In genomic region chr22:26330971-26331625, GRCh38 we compare ENCODE assay signal across 8 cellular contexts.
DNase-seq lines count a peak whose midpoint lies in the region; ATAC-seq and TF ChIP-seq lines count a peak whose summit lies in the region.

No MANE protein-coding gene starts in this region.

- TF ChIP-seq CTCF in HFF-Myc (IDR thresholded peaks at IDR 0.05; ENCODE audit: low read depth, low read length, missing control alignments): peak; percentile 94
- peak; percentile 95 for TF ChIP-seq CTCF in activated CD8-positive, alpha-beta T cell treated with anti-CD3 and anti-CD28 coated beads for 36 hours (IDR thresholded peaks at IDR 0.05)
- TF ChIP-seq CTCF in endodermal cell (conservative IDR thresholded peaks at IDR 0.05): peak; percentile 96

- H4K5ac ChIP-seq in mesendoderm (ENCODE audit: low read length): no peak overlapping the region

- no peaks in the 10 kb centered on the region for H3K36me3 Mint-ChIP-seq in activated CD8-positive, alpha-beta T cell treated with anti-CD3 and anti-CD28 coated beads for 36 hours (ENCODE audit: low read depth)
- H3K36me3 Mint-ChIP-seq in endodermal cell (ENCODE audit: low read depth): peaks cover 2% of the 10 kb centered on the region

- H3K4me3 Mint-ChIP-seq in activated CD8-positive, alpha-beta T cell treated with anti-CD3 and anti-CD28 coated beads for 36 hours: no peak overlapping the region
- H3K4me3 Mint-ChIP-seq in endodermal cell: no peak overlapping the region

- H3K4me2 ChIP-seq in mesendoderm (ENCODE audit: low read length): no peak overlapping the region

- no peak overlapping the region for H3K4ac ChIP-seq in mesendoderm (ENCODE audit: low read depth, low read length)

- H3K4me1 ChIP-seq in endodermal cell (ENCODE audit: control insufficient read depth, insufficient read depth, low read length) (no peaks in the 10 kb centered on the region), mesendoderm (ENCODE audit: control insufficient read depth, low read depth, low read length) (no peaks in the 10 kb centered on the region)

- H3K27ac Mint-ChIP-seq in activated CD8-positive, alpha-beta T cell treated with anti-CD3 and anti-CD28 coated beads for 36 hours: no peak overlapping the region
- no peak overlapping the region for H3K27ac Mint-ChIP-seq in endodermal cell

- H3K9me3 Mint-ChIP-seq in activated CD8-positive, alpha-beta T cell treated with anti-CD3 and anti-CD28 coated beads for 36 hours: no peaks in the 10 kb centered on the region
- no peaks in the 10 kb centered on the region for H3K9me3 Mint-ChIP-seq in endodermal cell

- H3K18ac ChIP-seq in mesendoderm (ENCODE audit: low read length): no peak overlapping the region

- no peak overlapping the region for H2BK15ac ChIP-seq in mesendoderm (replicated peaks; ENCODE audit: low read depth)

- H3K9me3 ChIP-seq in endodermal cell (ENCODE audit: control insufficient read depth, low read length): no peaks in the 10 kb centered on the region

- WGBS in endodermal cell (ENCODE audit: insufficient coverage in 1 of 2, insufficient read length in 1 of 2), 2 experiments: 0 to 35% methylated on average over 2 to 3 of the region's 4 CpGs
- no CpG with 5 or more reads among the region's 4 CpGs for WGBS in mesendoderm (ENCODE audit: extremely low coverage, insufficient coverage, low lambda C conversion rate)

- H3K9ac ChIP-seq in endodermal cell (ENCODE audit: extremely low read depth, low read length, poor library complexity, severe bottlenecking): no peak overlapping the region
- H3K9ac ChIP-seq in mesendoderm (ENCODE audit: low read length): no peak overlapping the region

- H3K27me3 ChIP-seq in endodermal cell (ENCODE audit: control insufficient read depth, insufficient read depth, low read length, poor library complexity, severe bottlenecking) (peaks cover 19% of the 10 kb centered on the region), mesendoderm (ENCODE audit: insufficient read depth, low read length, poor library complexity) (no peaks in the 10 kb centered on the region)

- intact Hi-C loops in activated CD8-positive, alpha-beta T cell treated with anti-CD3 and anti-CD28 coated beads for 36 hours (cut with micrococcal nuclease): loop anchor here (5.0 kb wide), 1 partner anchor 554 kb away; no protein-coding TSS in a partner anchor

- H3K79me2 ChIP-seq in mesendoderm (ENCODE audit: control insufficient read depth, insufficient read depth, low read length): no peaks in the 10 kb centered on the region

- DNase-seq in Ammon's horn (ENCODE audit: low spot score): peak; percentile 69
- peak; percentile 25 for DNase-seq in HFF-Myc (ENCODE audit: extremely low read depth, low read depth)
- peak; percentile 85 for DNase-seq in NCI-H510A treated with DMSO at 0.1 percent for 48 hours (lab: John Stamatoyannopoulos, UW)
- DNase-seq in activated CD8-positive, alpha-beta T cell treated with anti-CD3 and anti-CD28 coated beads for 36 hours: peak; percentile 71
- peak; percentile 93 for DNase-seq in endodermal cell
- DNase-seq in mesendoderm: peak; percentile 86
- peak; percentile 1 to 38 for DNase-seq in stimulated activated CD8-positive, alpha-beta memory T cell treated with anti-CD3 and anti-CD28 coated beads, Interleukin-7, amount 100 ng/mL, for 48 hours (ENCODE audit: extremely low read depth in 1 of 2, low read depth in 1 of 2)

- no peak overlapping the region for H3K23ac ChIP-seq in mesendoderm (ENCODE audit: low read length)

- ATAC-seq in activated CD8-positive, alpha-beta T cell treated with anti-CD3 and anti-CD28 coated beads for 36 hours: peak; percentile 79
- no peak for ATAC-seq in GM19023 (IDR thresholded peaks at IDR 0.05; ENCODE audit: unreplicated experiment)

- no peak overlapping the region for H2BK5ac ChIP-seq in mesendoderm (ENCODE audit: low read length)

- no peak overlapping the region for H3K56ac ChIP-seq in mesendoderm (ENCODE audit: low read length)

- CTCF ChIA-PET in activated CD8-positive, alpha-beta T cell treated with anti-CD3 and anti-CD28 coated beads for 36 hours (lab: Charles Lee): interaction anchor here (0.7 to 2.4 kb wide), 28 partner anchors 9 to 558 kb away, joined by 3 to 12 read pairs (median 4); no protein-coding TSS in a partner anchor

- no peaks in the 10 kb centered on the region for H3K4me1 Mint-ChIP-seq in activated CD8-positive, alpha-beta T cell treated with anti-CD3 and anti-CD28 coated beads for 36 hours (ENCODE audit: low read depth)
- no peaks in the 10 kb centered on the region for H3K4me1 Mint-ChIP-seq in endodermal cell

- H3K4me3 ChIP-seq in HFF-Myc (replicated peaks; ENCODE audit: low read depth, low read length) (no peak overlapping the region), endodermal cell (ENCODE audit: low read length) (no peak overlapping the region), mesendoderm (ENCODE audit: low read length) (no peak overlapping the region)

- H3K27me3 Mint-ChIP-seq in activated CD8-positive, alpha-beta T cell treated with anti-CD3 and anti-CD28 coated beads for 36 hours: peaks cover 20% of the 10 kb centered on the region
- peaks cover 24% of the 10 kb centered on the region for H3K27me3 Mint-ChIP-seq in endodermal cell (ENCODE audit: insufficient read depth)

- POLR2A ChIA-PET in activated CD8-positive, alpha-beta T cell treated with anti-CD3 and anti-CD28 coated beads for 36 hours (lab: Charles Lee): no interaction called here

- no peak overlapping the region for H3K27ac ChIP-seq in endodermal cell (ENCODE audit: low read depth, low read length)
- H3K27ac ChIP-seq in mesendoderm (ENCODE audit: low read depth, low read length): no peak overlapping the region

- no peak overlapping the region for H2BK120ac ChIP-seq in mesendoderm (ENCODE audit: low read depth, low read length)

- H3K36me3 ChIP-seq in endodermal cell (ENCODE audit: control insufficient read depth, insufficient read depth, low read length): no peaks in the 10 kb centered on the region
- no peaks in the 10 kb centered on the region for H3K36me3 ChIP-seq in mesendoderm (ENCODE audit: control insufficient read depth, insufficient read depth, low read length)

- no peak overlapping the region for H4K8ac ChIP-seq in mesendoderm (ENCODE audit: low read depth, low read length)

- H3K79me1 ChIP-seq in mesendoderm (ENCODE audit: low read length): no peaks in the 10 kb centered on the region

- H2AK5ac ChIP-seq in mesendoderm (ENCODE audit: low read length): no peak overlapping the region

Comparison
In these comparisons a context has a peak if more than half of its experiments do, and no peak if none do; other contexts are left out.
1. DNase-seq: peak in every context shown above with its lines; median percentile 93 in endodermal cell; 86 in mesendoderm; 85 in NCI-H510A treated with DMSO at 0.1 percent for 48 hours; 71 in activated CD8-positive, alpha-beta T cell treated with anti-CD3 and anti-CD28 coated beads for 36 hours; 69 in Ammon's horn; 25 in HFF-Myc; 20 in stimulated activated CD8-positive, alpha-beta memory T cell treated with anti-CD3 and anti-CD28 coated beads, Interleukin-7, amount 100 ng/mL, for 48 hours.